Comparison of ENCODE assay signal across 8 cellular contexts in the genomic region with DNA sequence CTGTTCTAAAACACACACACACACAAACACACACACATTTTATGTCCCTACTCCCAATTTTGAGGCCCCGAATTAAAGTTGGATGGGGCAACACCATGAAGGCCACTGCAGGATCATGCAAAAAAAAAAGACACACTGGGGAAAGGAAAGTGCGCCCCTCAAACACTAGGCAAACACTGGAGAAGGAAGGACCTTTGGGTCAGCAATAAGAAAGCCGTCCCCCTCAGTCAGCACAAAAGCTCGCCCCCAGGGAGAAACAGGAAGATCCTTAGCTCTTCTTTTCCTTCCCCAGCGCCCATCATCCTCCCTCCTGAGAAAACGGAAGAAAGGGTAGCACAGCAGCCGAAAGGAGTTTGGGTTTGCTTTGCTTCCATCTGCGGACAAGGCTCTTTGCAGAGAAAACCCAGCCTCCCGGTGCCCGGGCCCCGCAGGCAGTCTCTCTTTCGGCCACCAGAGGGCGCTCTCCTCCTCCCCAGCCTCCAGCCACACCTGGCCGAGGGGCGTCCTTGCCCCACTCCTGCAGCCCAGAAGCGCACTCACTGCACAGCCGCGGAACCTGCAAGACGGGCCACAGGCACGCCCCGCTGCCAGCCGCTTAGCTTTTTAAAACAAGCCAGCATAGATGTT.
A peak's percentile ranks its signal among the peaks of the same experiment; 100 is the strongest.
DNase-seq lines count a peak whose midpoint lies in the region; ATAC-seq and TF ChIP-seq lines count a peak whose summit lies in the region.

No MANE protein-coding gene starts in this region.

- WGBS in thyroid gland, 2 donors, result 8% methylated on average over 14 to 21 of the region's 22 CpGs

- H3K36me3 Mint-ChIP-seq in activated naive CD4-positive, alpha-beta T cell treated with anti-CD3 and anti-CD28 coated beads, Interleukin-2, amount 10 ng/mL, durations not matched to agents 7 days and 5 days, result no peaks in the 10 kb centered on the region

- H3K4me1 ChIP-seq in osteoblast (ENCODE audit: insufficient read depth, low read length), result peaks cover 3% of the 10 kb centered on the region
- peaks cover 3 to 15% of the 10 kb centered on the region in 2 donors for H3K4me1 ChIP-seq in thyroid gland

- peak; percentile 95 for TF ChIP-seq CTCF in osteoblast (IDR thresholded peaks at IDR 0.05; ENCODE audit: extremely low read depth, low read depth, low read length)
- TF ChIP-seq CTCF in thyroid gland (IDR thresholded peaks at IDR 0.05), result peak; percentile 89 to 99 (median 96)

- ATAC-seq in GM21528 (IDR thresholded peaks at IDR 0.05; ENCODE audit: low FRiP score, unreplicated experiment), result peak; percentile 95

- H3K36me3 ChIP-seq in osteoblast (ENCODE audit: insufficient read depth, low read length) (no peaks in the 10 kb centered on the region), thyroid gland (no peaks in the 10 kb centered on the region)

- no peaks in the 10 kb centered on the region for H3K27me3 ChIP-seq in osteoblast (ENCODE audit: insufficient read depth, low read length)
- H3K27me3 ChIP-seq in thyroid gland, result no peaks in the 10 kb centered on the region

- H3K4me1 Mint-ChIP-seq in activated naive CD4-positive, alpha-beta T cell treated with anti-CD3 and anti-CD28 coated beads, Interleukin-2, amount 10 ng/mL, durations not matched to agents 7 days and 5 days, result no peaks in the 10 kb centered on the region

- CTCF ChIA-PET in activated naive CD4-positive, alpha-beta T cell treated with anti-CD3 and anti-CD28 coated beads, Interleukin-2, amount 10 ng/mL, durations not matched to agents 7 days and 5 days (lab: Charles Lee), result interaction anchor here (1.3 to 4.5 kb wide), 3 partner anchors 547 to 551 kb away, joined by 4 to 16 read pairs (median 5); no protein-coding TSS in a partner anchor

- no peaks in the 10 kb centered on the region for H4K20me1 ChIP-seq in osteoblast (ENCODE audit: insufficient read depth, low read length)

- H3K27ac Mint-ChIP-seq in activated naive CD4-positive, alpha-beta T cell treated with anti-CD3 and anti-CD28 coated beads, Interleukin-2, amount 10 ng/mL, durations not matched to agents 7 days and 5 days, result no peak overlapping the region

- intact Hi-C loops in head of caudate nucleus (cut with DNase I) (no loop called here), thyroid gland (cut with DNase I) (loop anchor here (5.0 to 10.0 kb wide), 2 partner anchors 53 to 311 kb away; a partner anchor contains a TSS)

- H3K9me3 ChIP-seq in osteoblast (ENCODE audit: low read depth, low read length) (no peaks in the 10 kb centered on the region), thyroid gland (no peaks in the 10 kb centered on the region)

- in situ Hi-C loops in SK-MEL-5 (cut with HindIII; ENCODE audit: low pct_unique_long_range_greater_than_20kb, low sequenced_read_pairs), result no loop called here

- DNase-seq in DMS153 (lab: John Stamatoyannopoulos, UW) (peak; percentile 13), SK-MEL-5 (ENCODE audit: low read depth, low spot score) (peak; percentile 53), head of caudate nucleus (peak; percentile 16 to 90 (median 75)), osteoblast (ENCODE audit: insufficient read length, low spot score, missing footprints) (peak; percentile 88), thyroid gland (peak; percentile 80 to 83)
- DNase-seq in Jurkat, Clone E6-1 (ENCODE audit: low read depth, low spot score), result peak; percentile 24
- peak; percentile 76 for DNase-seq in activated naive CD4-positive, alpha-beta T cell treated with anti-CD3 and anti-CD28 coated beads, Interleukin-2, amount 10 ng/mL, durations not matched to agents 7 days and 5 days

- H3K4me3 ChIP-seq in Jurkat, Clone E6-1 (ENCODE audit: low read length), result no peak overlapping the region
- peak overlapping the region; percentile 73 for H3K4me3 ChIP-seq in osteoblast (ENCODE audit: insufficient read depth, low read length)
- peak overlapping the region in 1 of 3 donors; percentile 27 for H3K4me3 ChIP-seq in thyroid gland (replicated peaks in 1 of 3)

- no peaks in the 10 kb centered on the region for H3K9me3 Mint-ChIP-seq in activated naive CD4-positive, alpha-beta T cell treated with anti-CD3 and anti-CD28 coated beads, Interleukin-2, amount 10 ng/mL, durations not matched to agents 7 days and 5 days

- peak overlapping the region; percentile 74 for H2AFZ ChIP-seq in osteoblast (ENCODE audit: low read length)

- peaks cover 22% of the 10 kb centered on the region for H3K27me3 Mint-ChIP-seq in activated naive CD4-positive, alpha-beta T cell treated with anti-CD3 and anti-CD28 coated beads, Interleukin-2, amount 10 ng/mL, durations not matched to agents 7 days and 5 days

- no peak overlapping the region for H3K4me3 Mint-ChIP-seq in activated naive CD4-positive, alpha-beta T cell treated with anti-CD3 and anti-CD28 coated beads, Interleukin-2, amount 10 ng/mL, durations not matched to agents 7 days and 5 days

- H3K4me2 ChIP-seq in osteoblast (ENCODE audit: insufficient read depth, low read length), result peak overlapping the region; percentile 91

- no peak for TF ChIP-seq POLR2A in thyroid gland (IDR thresholded peaks at IDR 0.05)

- H3K27ac ChIP-seq in osteoblast (ENCODE audit: low read depth, low read length), result no peak overlapping the region
- peak overlapping the region in 2 of 3 donors; percentile 44 to 48 for H3K27ac ChIP-seq in thyroid gland

- H3K79me2 ChIP-seq in osteoblast (ENCODE audit: insufficient read depth, low read length), result no peaks in the 10 kb centered on the region

Comparison
In these comparisons a context has a peak if more than half of its experiments do, and no peak if none do; other contexts are left out.
1. DNase-seq: peak in every context shown above with its lines; median percentile 88 in osteoblast; 82 in thyroid gland; 76 in activated naive CD4-positive, alpha-beta T cell treated with anti-CD3 and anti-CD28 coated beads, Interleukin-2, amount 10 ng/mL, durations not matched to agents 7 days and 5 days; 75 in head of caudate nucleus; 53 in SK-MEL-5; 24 in Jurkat, Clone E6-1; 13 in DMS153.